10 cellular contexts compared by ENCODE assay signal in genomic region chr6:33000053-33000452, GRCh38. TPM values are rescaled to one million over a fixed set of nuclear protein-coding genes. Genes with fewer than 3 reads are reported as not detected.
DNase-seq lines count a peak whose midpoint lies in the region; ATAC-seq and TF ChIP-seq lines count a peak whose summit lies in the region.
"Had no signal": no experiment of that assay in that cellular context is flagged by ENCODE, and none has a peak within 500 bp of the region (broad histone marks: within the 10 kb centered on the region; RNA-seq: fewer than 3 reads in every experiment).

No MANE protein-coding gene starts in this region.

- no peak overlapping the region for H3K4me3 ChIP-seq in brain microvascular endothelial cell (ENCODE audit: low read depth, low read length)
- H3K4me3 ChIP-seq: vagina had no signal

- no peak for TF ChIP-seq CTCF in brain microvascular endothelial cell (IDR thresholded peaks at IDR 0.05; ENCODE audit: low read depth, low read length, missing control alignments)

- in situ Hi-C loops in G401 (cut with HindIII; ENCODE audit: low sequenced_read_pairs): no loop called here
- in situ Hi-C loops in brain microvascular endothelial cell (cut with HindIII; ENCODE audit: low pct_ligation_motif_present, low sequenced_read_pairs): no loop called here

- peaks cover 22% of the 10 kb centered on the region for H3K27me3 ChIP-seq in brain microvascular endothelial cell (replicated peaks)
- H3K27me3 ChIP-seq: vagina had no signal

- H3K36me3 ChIP-seq in brain microvascular endothelial cell (replicated peaks): no peaks in the 10 kb centered on the region
- H3K36me3 ChIP-seq: vagina had no signal

- peak; percentile 32 for DNase-seq in 8988T
- DNase-seq in G401 (ENCODE audit: low spot score): peak; percentile 49
- peak; percentile 18 to 49 for DNase-seq in NOMO-1 (lab: John Stamatoyannopoulos, UW; ENCODE audit: unreplicated experiment in 2 of 2)
- DNase-seq in epithelial cell of prostate (ENCODE audit: low read depth, low spot score): peak; percentile 37
- DNase-seq in brain microvascular endothelial cell: no peak
- DNase-seq in mesenteric fat pad (ENCODE audit: low spot score): no peak
- DNase-seq: activated CD4-positive, alpha-beta T cell treated with anti-CD3 and anti-CD28 coated beads, Interleukin-2, amount 50 U/mL, for 1 hour had no signal

- no peak for ATAC-seq in HG03432 (IDR thresholded peaks at IDR 0.05; ENCODE audit: unreplicated experiment)
- ATAC-seq in GM18498 (IDR thresholded peaks at IDR 0.05; ENCODE audit: unreplicated experiment): no peak

- H3K27ac ChIP-seq in epithelial cell of prostate: no peak overlapping the region
- no peak overlapping the region for H3K27ac ChIP-seq in brain microvascular endothelial cell
- H3K27ac ChIP-seq: vagina had no signal

RNA-seq across cellular contexts. Expression of gene HLA-DOA, which starts 9.3 kb away (rescaled TPM):
- total RNA-seq in G401 (2014; rRNA removed; shearing (Covaris generic)): 1.4 and 1.7 TPM in 2 replicates
- total RNA-seq in mesenteric fat pad: 5.0 TPM

RNA-seq across cellular contexts. Expression of gene BRD2, which starts 31.7 kb away (rescaled TPM):
- total RNA-seq in G401 (2014; rRNA removed; shearing (Covaris generic)): 96.4 and 172 TPM in 2 replicates
- total RNA-seq in mesenteric fat pad: 132 TPM

RNA-seq across cellular contexts. Expression of gene HLA-DMA, which starts 47.2 kb away (rescaled TPM):
- 11.4 and 15.8 TPM in 2 replicates for total RNA-seq in G401 (2014; rRNA removed; shearing (Covaris generic))
- total RNA-seq in mesenteric fat pad: 42.9 TPM

RNA-seq across cellular contexts. Expression of gene HLA-DMB, which starts 59.2 kb away (rescaled TPM):
- total RNA-seq in G401 (2014; rRNA removed; shearing (Covaris generic)): 3.2 and 8.0 TPM in 2 replicates
- 12.3 TPM for total RNA-seq in mesenteric fat pad

Comparison
In these comparisons a context has a peak if more than half of its experiments do, and no peak if none do; other contexts are left out.
1. DNase-seq: peak in 8988T (single experiment), G401 (single experiment), NOMO-1 (2 of 2) and epithelial cell of prostate (single experiment); none in brain microvascular endothelial cell (single experiment) and mesenteric fat pad (single experiment).